8 cellular contexts compared by ENCODE assay signal in the genomic region with DNA sequence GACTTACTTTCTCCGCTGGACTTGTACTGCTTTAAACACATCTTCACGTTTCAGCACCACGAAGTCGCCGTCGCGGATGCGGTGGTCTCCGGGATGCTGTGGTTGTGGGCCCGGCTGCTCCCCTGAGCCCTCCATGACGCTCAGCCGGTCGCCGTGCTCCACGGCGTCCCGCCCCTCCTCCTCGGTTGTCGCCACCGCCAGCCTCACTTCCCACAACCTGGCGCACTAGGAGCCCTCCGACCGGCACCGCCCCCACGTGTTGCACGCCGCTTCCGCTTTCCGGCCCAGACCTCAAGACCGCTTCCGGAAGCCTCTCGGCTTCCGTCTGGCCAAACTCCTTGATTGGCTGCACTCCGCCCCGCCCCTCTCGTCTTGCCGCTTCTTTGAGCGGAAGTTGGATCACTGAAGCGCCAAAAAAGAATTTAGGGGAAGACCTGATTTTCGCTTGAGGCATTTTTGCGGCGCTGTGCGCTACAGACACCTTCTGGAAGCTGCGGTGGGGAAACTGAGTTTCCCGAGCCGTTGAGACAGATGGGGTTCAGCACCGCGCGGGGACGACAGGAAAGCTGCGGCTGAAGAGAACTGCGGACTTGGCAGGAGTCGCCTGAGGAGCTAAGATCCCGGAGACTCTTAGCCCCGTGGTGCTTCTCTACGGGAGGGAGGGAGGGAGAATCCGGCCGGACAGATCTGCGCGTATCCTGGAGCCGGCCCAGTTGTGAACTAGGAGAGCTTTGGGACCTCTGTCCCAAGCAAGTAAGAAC. TPM values are rescaled to one million over a fixed set of nuclear protein-coding genes. Genes with fewer than 3 reads are reported as not detected.
DNase-seq lines count a peak whose midpoint lies in the region; ATAC-seq and TF ChIP-seq lines count a peak whose summit lies in the region.

Gene MCM8, plus strand, starts transcription at position 382 of the 761 bp plus-strand sequence. CDS start 1,364 bp downstream, outside the sequence.
Gene TRMT6, minus strand, starts transcription at position 263 of the 761 bp plus-strand sequence. Its CDS starts 128 bp downstream, at position 135.

- H3K27me3 ChIP-seq in mononuclear cell (ENCODE audit: insufficient read depth, low read length), result no peaks in the 10 kb centered on the region

- H3K27ac Mint-ChIP-seq in IgD-negative memory B cell, result peak within 1 kb of the TSS; percentile 78 to 100 (median 95)

- no peak for TF ChIP-seq CTCF in epithelial cell of esophagus (IDR thresholded peaks at IDR 0.05; ENCODE audit: insufficient read depth, low read depth, low read length, missing control alignments)

- no peaks in the 10 kb centered on the region for H3K9me3 ChIP-seq in mononuclear cell (ENCODE audit: low read depth, low read length)

- DNase-seq in DMS153 (lab: John Stamatoyannopoulos, UW) (peak; percentile 96), OCI-M1 (lab: John Stamatoyannopoulos, UW) (peak; percentile 98), activated T-cell treated with anti-CD3 and anti-CD28 coated beads for 1 hour (ENCODE audit: low read depth) (peak; percentile 91), epithelial cell of esophagus (ENCODE audit: low read depth) (peak; percentile 98)
- DNase-seq in stimulated activated CD8-positive, alpha-beta memory T cell treated with anti-CD3 and anti-CD28 coated beads, Interleukin-2, amount 100 ng/mL, for 48 hours (ENCODE audit: low read depth in 2 of 2), result peak; percentile 94 to 97

- peaks cover 1% of the 10 kb centered on the region for H3K27me3 Mint-ChIP-seq in IgD-negative memory B cell

- H3K36me3 Mint-ChIP-seq in IgD-negative memory B cell, result peaks cover 6% of the 10 kb centered on the region

- ATAC-seq in GM21576 (IDR thresholded peaks at IDR 0.05; ENCODE audit: unreplicated experiment), result peak; percentile 99

- H3K4me3 ChIP-seq in epithelial cell of esophagus (ENCODE audit: low read length) (peak within 1 kb of the TSS; percentile 90), mononuclear cell (ENCODE audit: low read length) (peak within 1 kb of the TSS; percentile 72)

- H3K4me1 ChIP-seq in mononuclear cell (ENCODE audit: insufficient read depth, low read length), result peaks cover 40% of the 10 kb centered on the region

- no peaks in the 10 kb centered on the region for H3K9me3 Mint-ChIP-seq in IgD-negative memory B cell

- peaks cover 18 to 28% (median 25%) of the 10 kb centered on the region in 3 donors for H3K4me1 Mint-ChIP-seq in IgD-negative memory B cell

- H3K4me3 Mint-ChIP-seq in IgD-negative memory B cell, result peak within 1 kb of the TSS; percentile 91 to 99 (median 98)

RNA-seq across cellular contexts. Expression of gene MCM8, which starts in this region (rescaled TPM):
- polyA plus RNA-seq in IgD-negative memory B cell, result 0.93 TPM
- 2.0 TPM for total RNA-seq in mononuclear cell

RNA-seq across cellular contexts. Expression of gene TRMT6, which starts in this region (rescaled TPM):
- polyA plus RNA-seq in IgD-negative memory B cell, result 13.3 TPM
- total RNA-seq in mononuclear cell, result 5.2 TPM

Comparison
In these comparisons a context has a peak if more than half of its experiments do, and no peak if none do; other contexts are left out.
1. Peak in every context shown above with its lines: DNase-seq, ATAC-seq and H3K4me3 ChIP-seq.